ENCODE assay signal across 12 cellular contexts in the genomic region with DNA sequence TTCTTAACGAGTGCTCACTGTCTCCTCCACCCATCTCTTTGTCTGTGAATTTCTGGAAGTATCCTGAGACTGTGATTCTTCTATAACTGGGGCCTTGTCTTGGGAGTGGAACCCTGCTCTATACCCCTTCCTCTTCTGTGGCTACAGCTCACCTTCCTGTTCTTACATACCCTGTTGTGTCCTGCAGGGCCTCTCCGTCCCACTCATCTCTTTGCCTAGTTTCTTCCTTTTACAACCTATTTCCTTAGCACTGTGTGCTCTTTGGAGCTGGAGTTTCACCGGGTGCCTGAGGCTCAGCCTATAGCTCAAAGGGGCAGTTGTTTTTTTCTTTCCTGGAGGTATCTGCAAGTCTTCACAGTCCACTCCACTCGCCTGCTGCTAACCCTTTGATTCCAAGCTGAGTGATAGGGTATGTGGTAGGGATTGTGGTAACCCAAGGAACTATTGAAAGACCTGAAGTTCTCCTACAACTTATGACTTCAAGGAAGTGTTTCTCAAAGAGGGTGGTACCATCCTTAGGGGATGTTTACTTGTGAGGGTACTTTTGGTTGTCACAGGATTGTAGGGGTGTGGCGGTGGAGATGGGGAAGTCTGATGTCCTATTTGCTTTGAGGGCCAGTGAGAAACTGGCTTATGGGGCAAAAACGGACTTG.
DNase-seq lines count a peak whose midpoint lies in the region; ATAC-seq and TF ChIP-seq lines count a peak whose summit lies in the region.
"Had no signal": no experiment of that assay in that cellular context is flagged by ENCODE, and none has a peak within 500 bp of the region (broad histone marks: within the 10 kb centered on the region; RNA-seq: fewer than 3 reads in every experiment).

No MANE protein-coding gene starts in this region.

- H3K4me1 ChIP-seq in left lung = peaks cover 7 to 54% of the 10 kb centered on the region in 2 donors

- H3K9me3 ChIP-seq in left lung = no peaks in the 10 kb centered on the region

- no peak for ATAC-seq in left lung
- ATAC-seq in stimulated activated naive B cell treated with anti-CD40 and anti-IgM and Interleukin-4, amounts not matched to agents 10 μg/mL and 1 μg/mL and 100 μg/mL, for 72 hours (replicated peaks) = peak; percentile 48 to 66

- in situ Hi-C loops in GM13977 (cut with MboI; ENCODE audit: low pct_unique_long_range_greater_than_20kb, low sequenced_read_pairs, unreplicated experiment) = loop anchor here (10.0 to 25.0 kb wide), 2 partner anchors 341 to 718 kb away; no protein-coding TSS in a partner anchor

- H3K9me3 Mint-ChIP-seq in stimulated activated naive B cell treated with anti-CD40 and anti-IgM and Interleukin-4, amounts not matched to agents 10 μg/mL and 1 μg/mL and 100 μg/mL, for 72 hours = no peaks in the 10 kb centered on the region

- no peaks in the 10 kb centered on the region for H3K36me3 Mint-ChIP-seq in stimulated activated naive B cell treated with anti-CD40 and anti-IgM and Interleukin-4, amounts not matched to agents 10 μg/mL and 1 μg/mL and 100 μg/mL, for 72 hours

- H3K36me3 ChIP-seq in left lung = no peaks in the 10 kb centered on the region

- H3K27ac ChIP-seq in left lung = peak overlapping the region; percentile 13 to 67
- H3K27ac ChIP-seq: 22Rv1 had no signal

- peaks cover 45 to 60% of the 10 kb centered on the region in 2 donors for H3K4me1 Mint-ChIP-seq in stimulated activated naive B cell treated with anti-CD40 and anti-IgM and Interleukin-4, amounts not matched to agents 10 μg/mL and 1 μg/mL and 100 μg/mL, for 72 hours

- H3K27ac Mint-ChIP-seq in stimulated activated naive B cell treated with anti-CD40 and anti-IgM and Interleukin-4, amounts not matched to agents 10 μg/mL and 1 μg/mL and 100 μg/mL, for 72 hours = peak overlapping the region; percentile 84

- H3K4me3 Mint-ChIP-seq in stimulated activated naive B cell treated with anti-CD40 and anti-IgM and Interleukin-4, amounts not matched to agents 10 μg/mL and 1 μg/mL and 100 μg/mL, for 72 hours = peak overlapping the region; percentile 27 to 33

- no peaks in the 10 kb centered on the region for H3K27me3 ChIP-seq in left lung

- peaks cover 0 to 8% of the 10 kb centered on the region in 2 donors for H3K27me3 Mint-ChIP-seq in stimulated activated naive B cell treated with anti-CD40 and anti-IgM and Interleukin-4, amounts not matched to agents 10 μg/mL and 1 μg/mL and 100 μg/mL, for 72 hours

- H3K4me3 ChIP-seq in left lung = no peak overlapping the region

- TF ChIP-seq CTCF in left lung (IDR thresholded peaks at IDR 0.05) = no peak
- no peak for TF ChIP-seq CTCF in GM13977 (IDR thresholded peaks at IDR 0.05; ENCODE audit: extremely low read depth, insufficient read depth, missing control alignments)

- DNase-seq in SIG-M5 treated with dmso at 0.1 percent for 504 hours (lab: John Stamatoyannopoulos, UW; ENCODE audit: unreplicated experiment) (peak; percentile 57), SIG-M5 (lab: John Stamatoyannopoulos, UW) (no peak), SKM-1 (lab: John Stamatoyannopoulos, UW; ENCODE audit: unreplicated experiment) (peak; percentile 68), left lung (no peak), NCI-H345 (lab: John Stamatoyannopoulos, UW) (no peak), GM13977 (ENCODE audit: low spot score) (no peak)
- no peak for DNase-seq in stimulated activated naive B cell treated with anti-CD40 and anti-IgM and Interleukin-4, amounts not matched to agents 10 μg/mL and 1 μg/mL and 100 μg/mL, for 72 hours
- DNase-seq in stimulated activated naive CD4-positive, alpha-beta T cell treated with Interleukin-2 at 50 U/mL for 16 hours (lab: John Stamatoyannopoulos, UW) = no peak
- DNase-seq: activated CD4-positive, CD25-positive, alpha-beta regulatory T cell; NCI-H2227 treated with DMSO at 0.1 percent for 48 hours; stimulated activated CD4-positive, alpha-beta T cell treated with anti-CD3 and anti-CD28 coated beads, Interleukin-4, amount 100 ng/mL, for 4 hours had no signal

- intact Hi-C loops in left lung (cut with DNase I) = loop anchor here in 1 of 2 donors (5.0 kb wide), 1 partner anchor 343 kb away; no protein-coding TSS in a partner anchor

Comparison
In these comparisons a context has a peak if more than half of its experiments do, and no peak if none do; other contexts are left out.
1. DNase-seq: peak in SIG-M5 treated with dmso at 0.1 percent for 504 hours (single experiment) and SKM-1 (single experiment); none in SIG-M5 (single experiment), left lung (0 of 2), stimulated activated naive B cell treated with anti-CD40 and anti-IgM and Interleukin-4, amounts not matched to agents 10 μg/mL and 1 μg/mL and 100 μg/mL, for 72 hours (single experiment), NCI-H345 (single experiment), stimulated activated naive CD4-positive, alpha-beta T cell treated with Interleukin-2 at 50 U/mL for 16 hours (single experiment) and GM13977 (single experiment).